Comparison of ENCODE assay signal across 8 cellular contexts in genomic region chr4:147733614-147734344, GRCh38. TPM values are rescaled to one million over a fixed set of nuclear protein-coding genes. Genes with fewer than 3 reads are reported as not detected.
DNase-seq lines count a peak whose midpoint lies in the region; ATAC-seq, FAIRE-seq and TF ChIP-seq lines count a peak whose summit lies in the region.

No MANE protein-coding gene starts in this region.

- H3K27me3 ChIP-seq in adrenal gland = no peaks in the 10 kb centered on the region

- peak overlapping the region in 4 of 5 donors; percentile 92 to 98 (median 96) for H3K27ac ChIP-seq in adrenal gland
- H3K27ac ChIP-seq in kidney (ENCODE audit: low read depth in 2 of 2, low read length in 2 of 2) = peak overlapping the region in 1 of 2 donors; percentile 33

- peaks cover 6% of the 10 kb centered on the region for H3K27me3 Mint-ChIP-seq in activated T-cell treated with anti-CD3 and anti-CD28 coated beads, Interleukin-2, amount 50 U/mL, for 24 hours
- peaks cover 5% of the 10 kb centered on the region for H3K27me3 Mint-ChIP-seq in type B pancreatic cell

- peaks cover 2% of the 10 kb centered on the region for H3K36me3 Mint-ChIP-seq in activated T-cell treated with anti-CD3 and anti-CD28 coated beads, Interleukin-2, amount 50 U/mL, for 24 hours (ENCODE audit: low read depth)
- H3K36me3 Mint-ChIP-seq in type B pancreatic cell = no peaks in the 10 kb centered on the region

- intact Hi-C loops in adrenal gland (cut with DNase I) (no loop called here), kidney (cut with DNase I) (no loop called here)

- peak overlapping the region in 1 of 2 donors; percentile 84 for H3K9ac ChIP-seq in kidney (ENCODE audit: low read length in 2 of 2)

- WGBS in adrenal gland, 4 donors = 56 to 61% (median 57%) methylated on average over 11 of the region's 11 CpGs

- no peak for FAIRE-seq in kidney (lab: Jason Lieb, UNC)

- DNase-seq in activated T-cell treated with anti-CD3 and anti-CD28 coated beads, Interleukin-2, amount 50 U/mL, for 24 hours = no peak
- DNase-seq in activated T-cell treated with anti-CD3 and anti-CD28 coated beads, Interleukin-2, amount 50 U/mL, for 48 hours = no peak
- DNase-seq in adrenal gland (peak; percentile 18 to 59 (median 32)), kidney (no peak), type B pancreatic cell (ENCODE audit: extremely low spot score, unreplicated experiment) (no peak), AG08396 (ENCODE audit: low spot score) (no peak), NCI-H345 (lab: John Stamatoyannopoulos, UW) (no peak)

- H3K4me1 ChIP-seq in adrenal gland (replicated peaks in 1 of 2) = peaks cover 19 to 38% of the 10 kb centered on the region in 2 donors
- peaks cover 6 to 7% of the 10 kb centered on the region in 2 donors for H3K4me1 ChIP-seq in kidney (ENCODE audit: control insufficient read depth in 1 of 2, insufficient read depth in 1 of 2, low read depth in 1 of 2, low read length in 2 of 2)

- H3K36me3 ChIP-seq in adrenal gland (replicated peaks in 1 of 2) (no peaks in the 10 kb centered on the region), kidney (ENCODE audit: control insufficient read depth in 1 of 2, insufficient read depth in 2 of 2, low read length in 2 of 2) (no peaks in the 10 kb centered on the region)

- no peak overlapping the region for H3K27ac Mint-ChIP-seq in activated T-cell treated with anti-CD3 and anti-CD28 coated beads, Interleukin-2, amount 50 U/mL, for 24 hours
- H3K27ac Mint-ChIP-seq in type B pancreatic cell = peak overlapping the region; percentile 82

- H3K9me3 ChIP-seq in adrenal gland (replicated peaks in 1 of 3) (no peaks in the 10 kb centered on the region), kidney (ENCODE audit: control insufficient read depth in 1 of 2, low read length in 2 of 2) (no peaks in the 10 kb centered on the region)

- peaks cover 48% of the 10 kb centered on the region for H3K4me1 Mint-ChIP-seq in activated T-cell treated with anti-CD3 and anti-CD28 coated beads, Interleukin-2, amount 50 U/mL, for 24 hours (ENCODE audit: low read depth)
- H3K4me1 Mint-ChIP-seq in type B pancreatic cell (ENCODE audit: unreplicated experiment) = peaks cover 49% of the 10 kb centered on the region

- TF ChIP-seq CTCF in adrenal gland (IDR thresholded peaks at IDR 0.05) (no peak), kidney (IDR thresholded peaks at IDR 0.05; ENCODE audit: borderline replicate concordance, extremely low read depth, insufficient read depth) (no peak), type B pancreatic cell (conservative IDR thresholded peaks at IDR 0.05) (no peak)

- H3K4me3 Mint-ChIP-seq in activated T-cell treated with anti-CD3 and anti-CD28 coated beads, Interleukin-2, amount 50 U/mL, for 24 hours = peak overlapping the region; percentile 76
- H3K4me3 Mint-ChIP-seq in type B pancreatic cell = peak overlapping the region; percentile 95

- H3K9me3 Mint-ChIP-seq in activated T-cell treated with anti-CD3 and anti-CD28 coated beads, Interleukin-2, amount 50 U/mL, for 24 hours = no peaks in the 10 kb centered on the region
- peaks cover 4% of the 10 kb centered on the region for H3K9me3 Mint-ChIP-seq in type B pancreatic cell

- TF ChIP-seq POLR2A in adrenal gland (IDR thresholded peaks at IDR 0.05) = no peak

- H3K4me3 ChIP-seq in adrenal gland (peak overlapping the region in 2 of 4 donors; percentile 86 to 95), kidney (ENCODE audit: low read length in 2 of 2) (peak overlapping the region; percentile 85)

- ATAC-seq in GM18868 (IDR thresholded peaks at IDR 0.05; ENCODE audit: unreplicated experiment) = no peak

RNA-seq across cellular contexts. Expression of gene ARHGAP10, which starts 1.9 kb away (rescaled TPM):
- 10 to 100 TPM; 14.1 to 40.8 (median 26.9) TPM for total RNA-seq in adrenal gland
- polyA plus RNA-seq in adrenal gland = 10 to 100 TPM; 12.9 to 22.9 (median 17.6) TPM
- 20.3 TPM for total RNA-seq in kidney
- polyA plus RNA-seq in kidney (ENCODE audit: insufficient read depth, low read depth, low replicate concordance) = 13.4 TPM
- 25.2 and 25.5 TPM in 2 replicates for total RNA-seq in type B pancreatic cell (ENCODE audit: low replicate concordance)

RNA-seq across cellular contexts. Expression of gene PRMT9, which starts 49.8 kb away (rescaled TPM):
- total RNA-seq in adrenal gland = 10 to 100 TPM in 4 of 8 donors, 1 to 10 TPM in 4; 5.4 to 13.5 (median 10.0) TPM
- 10 to 100 TPM; 11.9 to 13.3 (median 12.0) TPM for polyA plus RNA-seq in adrenal gland
- 11.7 TPM for total RNA-seq in kidney
- polyA plus RNA-seq in kidney (ENCODE audit: insufficient read depth, low read depth, low replicate concordance) = 7.6 TPM
- 9.2 and 12.5 TPM in 2 replicates for total RNA-seq in type B pancreatic cell (ENCODE audit: low replicate concordance)

Comparison
In these comparisons a context has a peak if more than half of its experiments do, and no peak if none do; other contexts are left out.
1. DNase-seq: peak in adrenal gland (7 of 7); none in activated T-cell treated with anti-CD3 and anti-CD28 coated beads, Interleukin-2, amount 50 U/mL, for 24 hours (single experiment), activated T-cell treated with anti-CD3 and anti-CD28 coated beads, Interleukin-2, amount 50 U/mL, for 48 hours (0 of 2), kidney (single experiment), type B pancreatic cell (single experiment), AG08396 (single experiment) and NCI-H345 (single experiment).